23 cellular contexts compared by ENCODE assay signal in the genomic region with DNA sequence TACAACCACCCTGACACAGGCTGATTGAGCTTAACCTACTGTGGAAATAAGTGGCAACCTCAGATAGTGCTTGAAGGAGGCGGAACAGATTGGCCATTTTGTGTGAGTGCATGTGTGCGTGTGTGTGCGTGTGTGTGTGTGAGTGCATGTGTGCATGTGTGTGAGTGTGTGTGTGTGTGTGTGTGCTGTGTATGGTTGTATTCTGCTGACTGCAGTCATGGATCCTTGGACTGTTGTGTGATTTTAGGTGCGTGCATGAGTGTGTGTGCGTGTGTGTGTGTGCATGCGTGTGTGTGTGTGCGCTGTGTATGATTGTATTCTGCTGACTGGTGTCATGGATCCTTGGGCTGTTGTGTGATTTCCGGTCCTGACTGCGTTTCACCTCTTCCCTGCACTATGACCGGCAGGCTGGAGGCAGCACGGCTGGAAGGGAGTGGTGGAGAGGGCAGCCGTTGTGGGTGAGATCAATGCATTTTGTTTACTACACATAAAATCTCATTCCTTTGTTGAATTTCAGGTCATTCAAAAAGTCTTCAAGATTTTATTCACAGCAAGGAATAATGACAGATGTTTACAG. TPM values are rescaled to one million over a fixed set of nuclear protein-coding genes. Genes with fewer than 3 reads are reported as not detected.
DNase-seq lines count a peak whose midpoint lies in the region; ATAC-seq and TF ChIP-seq lines count a peak whose summit lies in the region.
"Had no signal": no experiment of that assay in that cellular context is flagged by ENCODE, and none has a peak within 500 bp of the region (broad histone marks: within the 10 kb centered on the region; RNA-seq: fewer than 3 reads in every experiment).

No MANE protein-coding gene starts in this region.

- H4K20me1 ChIP-seq in neural progenitor cell (ENCODE audit: low read depth) = peaks cover 4% of the 10 kb centered on the region

- TF ChIP-seq CTCF in HEK293 (tag by site-specific recombination; IDR thresholded peaks at IDR 0.05) (no peak), RWPE1 (conservative IDR thresholded peaks at IDR 0.05; ENCODE audit: low read depth) (no peak), neural progenitor cell (IDR thresholded peaks at IDR 0.05) (no peak)

- H3K4me3 Mint-ChIP-seq in neural progenitor cell = no peak overlapping the region
- H3K4me3 Mint-ChIP-seq: activated CD4-positive, alpha-beta T cell treated with anti-CD3 and anti-CD28 coated beads, Interleukin-2, amount 10 ng/mL, durations not matched to agents 7 days and 5 days; activated naive CD8-positive, alpha-beta T cell treated with anti-CD3 and anti-CD28 coated beads for 36 hours; memory B cell; naive thymus-derived CD4-positive, alpha-beta T cell; stimulated activated effector memory CD8-positive, alpha-beta T cell treated with anti-CD3 and anti-CD28 coated beads, Interleukin-12 subunit alpha, Interleukin-12 subunit beta, amount 100 ng/mL, for 72 hours had no signal

- H3K4me2 ChIP-seq in neural progenitor cell = no peak overlapping the region
- H3K4me2 ChIP-seq: PC-9 had no signal

- H3F3A ChIP-seq in neural progenitor cell (ENCODE audit: low read depth) = peaks cover 27% of the 10 kb centered on the region

- H3K4me1 Mint-ChIP-seq in neural progenitor cell = peaks cover 53% of the 10 kb centered on the region

- DNase-seq in RWPE1 (ENCODE audit: low spot score) (no peak), islet precursor cell (peak; percentile 25), neural progenitor cell (ENCODE audit: low spot score) (no peak), NCI-H1930 (lab: John Stamatoyannopoulos, UW) (no peak)
- no peak for DNase-seq in stimulated activated CD8-positive, alpha-beta memory T cell treated with anti-CD3 and anti-CD28 coated beads, Interleukin-4, amount 100 ng/mL, for 48 hours
- DNase-seq: activated CD4-positive, alpha-beta T cell treated with anti-CD3 and anti-CD28 coated beads, Interleukin-2, amount 10 ng/mL, durations not matched to agents 7 days and 5 days; activated naive CD8-positive, alpha-beta T cell treated with anti-CD3 and anti-CD28 coated beads for 36 hours; CD4-positive, CD25-positive, alpha-beta regulatory T cell; effector memory CD4-positive, alpha-beta T cell; Kasumi-1; naive thymus-derived CD4-positive, alpha-beta T cell; NCI-H2029; PC-9; stimulated activated CD4-positive, alpha-beta T cell treated with anti-CD3 and anti-CD28 coated beads, Interleukin-1b, Interleukin-23, amount 100 ng/mL, for 48 hours had no signal

- CTCF ChIA-PET in HEK293 (lab: Yijun Ruan, JAX) (no interaction called here), RWPE1 (lab: Yijun Ruan, JAX) (no interaction called here)

- H3K27ac Mint-ChIP-seq in neural progenitor cell = peak overlapping the region; percentile 7
- H3K27ac Mint-ChIP-seq: activated CD4-positive, alpha-beta T cell treated with anti-CD3 and anti-CD28 coated beads, Interleukin-2, amount 10 ng/mL, durations not matched to agents 7 days and 5 days; activated naive CD8-positive, alpha-beta T cell treated with anti-CD3 and anti-CD28 coated beads for 36 hours; memory B cell; stimulated activated effector memory CD8-positive, alpha-beta T cell treated with anti-CD3 and anti-CD28 coated beads, Interleukin-12 subunit alpha, Interleukin-12 subunit beta, amount 100 ng/mL, for 72 hours had no signal

- peaks cover 9% of the 10 kb centered on the region for H3K79me2 ChIP-seq in neural progenitor cell (ENCODE audit: low read depth)

- ATAC-seq in GM21723 (IDR thresholded peaks at IDR 0.05; ENCODE audit: unreplicated experiment) (no peak), HG03139 (IDR thresholded peaks at IDR 0.05; ENCODE audit: unreplicated experiment) (no peak)
- ATAC-seq: gastroesophageal sphincter; naive thymus-derived CD4-positive, alpha-beta T cell; stimulated activated effector memory CD8-positive, alpha-beta T cell treated with anti-CD3 and anti-CD28 coated beads, Interleukin-12 subunit alpha, Interleukin-12 subunit beta, amount 100 ng/mL, for 72 hours had no signal

- H3K9me3 ChIP-seq in HEK293 (ENCODE audit: control insufficient read depth, insufficient read depth, low read depth, low read length) = no peaks in the 10 kb centered on the region
- H3K9me3 ChIP-seq in neural progenitor cell (ENCODE audit: low read depth) = no peaks in the 10 kb centered on the region
- H3K9me3 ChIP-seq: gastroesophageal sphincter, prostate gland, SJSA1 had no signal

- H3K36me3 ChIP-seq in HEK293 (ENCODE audit: control insufficient read depth in 2 of 2, insufficient read depth in 1 of 2, low read length in 2 of 2) = peaks cover 6 to 8% of the 10 kb centered on the region in 2 experiments; a peak in 2 of 3 replicates
- no peaks in the 10 kb centered on the region for H3K36me3 ChIP-seq in neural progenitor cell
- H3K36me3 ChIP-seq: prostate gland, SJSA1 had no signal

- POLR2A ChIA-PET in HEK293 (lab: Yijun Ruan, JAX) (no interaction called here), RWPE1 (lab: Yijun Ruan, JAX; ENCODE audit: low non-redundant PET) (no interaction called here)

- peaks cover 9% of the 10 kb centered on the region for H3K36me3 Mint-ChIP-seq in neural progenitor cell
- H3K36me3 Mint-ChIP-seq: activated naive CD8-positive, alpha-beta T cell treated with anti-CD3 and anti-CD28 coated beads for 36 hours; memory B cell; stimulated activated effector memory CD8-positive, alpha-beta T cell treated with anti-CD3 and anti-CD28 coated beads, Interleukin-12 subunit alpha, Interleukin-12 subunit beta, amount 100 ng/mL, for 72 hours had no signal

- H3K27ac ChIP-seq in HEK293 (ENCODE audit: extremely low read depth, low read depth, low read length) (no peak overlapping the region), RWPE1 (peak overlapping the region; percentile 20), neural progenitor cell (no peak overlapping the region)
- H3K27ac ChIP-seq: gastroesophageal sphincter, PC-9, prostate gland, SJSA1, VCaP had no signal

- H3K27me3 Mint-ChIP-seq in neural progenitor cell (ENCODE audit: insufficient read depth, low read depth) = peaks cover under 1% of the 10 kb centered on the region
- H3K27me3 Mint-ChIP-seq: activated CD4-positive, alpha-beta T cell treated with anti-CD3 and anti-CD28 coated beads, Interleukin-2, amount 10 ng/mL, durations not matched to agents 7 days and 5 days; activated naive CD8-positive, alpha-beta T cell treated with anti-CD3 and anti-CD28 coated beads for 36 hours; CD4-positive, CD25-positive, alpha-beta regulatory T cell; memory B cell; naive thymus-derived CD4-positive, alpha-beta T cell had no signal

- H3K4me3 ChIP-seq in HEK293 (ENCODE audit: low read depth, low read length) = no peak overlapping the region
- H3K4me3 ChIP-seq in neural progenitor cell = no peak overlapping the region
- H3K4me3 ChIP-seq: gastroesophageal sphincter, PC-9, prostate gland, SJSA1 had no signal

- H3K9ac ChIP-seq in neural progenitor cell = no peak overlapping the region

- no peaks in the 10 kb centered on the region for H3K27me3 ChIP-seq in neural progenitor cell
- H3K27me3 ChIP-seq: gastroesophageal sphincter, SJSA1 had no signal

- H3K9me3 Mint-ChIP-seq in neural progenitor cell = no peaks in the 10 kb centered on the region
- H3K9me3 Mint-ChIP-seq: activated CD4-positive, alpha-beta T cell treated with anti-CD3 and anti-CD28 coated beads, Interleukin-2, amount 10 ng/mL, durations not matched to agents 7 days and 5 days; activated naive CD8-positive, alpha-beta T cell treated with anti-CD3 and anti-CD28 coated beads for 36 hours; CD4-positive, CD25-positive, alpha-beta regulatory T cell; memory B cell; naive thymus-derived CD4-positive, alpha-beta T cell; stimulated activated effector memory CD8-positive, alpha-beta T cell treated with anti-CD3 and anti-CD28 coated beads, Interleukin-12 subunit alpha, Interleukin-12 subunit beta, amount 100 ng/mL, for 72 hours had no signal

- H2AFZ ChIP-seq in neural progenitor cell (replicated peaks) = no peak overlapping the region
- H2AFZ ChIP-seq: PC-9 had no signal

- H3K4me1 ChIP-seq in HEK293 (ENCODE audit: control insufficient read depth, insufficient read depth, low read length) = no peaks in the 10 kb centered on the region
- peaks cover 29% of the 10 kb centered on the region for H3K4me1 ChIP-seq in neural progenitor cell
- H3K4me1 ChIP-seq: SJSA1 had no signal

TF ChIP-seq in HEK293, 187 proteins besides CTCF, POLR2A, EP300 and RAD21:
- TF ChIP-seq YY2 (tag by site-specific recombination; IDR thresholded peaks at IDR 0.05) (0 out of 2 replicates have a peak, but pooled peaks have one; percentile 65), ZNF510 (tag by site-specific recombination; IDR thresholded peaks at IDR 0.05; ENCODE audit: insufficient replicate concordance) (no peak), ZNF514 (tag by site-specific recombination; IDR thresholded peaks at IDR 0.05) (no peak), ZNF600 (tag by site-specific recombination; IDR thresholded peaks at IDR 0.05) (0 out of 2 replicates have a peak, but pooled peaks have one; percentile 43)
- TF ChIP-seq, protein P1, sequence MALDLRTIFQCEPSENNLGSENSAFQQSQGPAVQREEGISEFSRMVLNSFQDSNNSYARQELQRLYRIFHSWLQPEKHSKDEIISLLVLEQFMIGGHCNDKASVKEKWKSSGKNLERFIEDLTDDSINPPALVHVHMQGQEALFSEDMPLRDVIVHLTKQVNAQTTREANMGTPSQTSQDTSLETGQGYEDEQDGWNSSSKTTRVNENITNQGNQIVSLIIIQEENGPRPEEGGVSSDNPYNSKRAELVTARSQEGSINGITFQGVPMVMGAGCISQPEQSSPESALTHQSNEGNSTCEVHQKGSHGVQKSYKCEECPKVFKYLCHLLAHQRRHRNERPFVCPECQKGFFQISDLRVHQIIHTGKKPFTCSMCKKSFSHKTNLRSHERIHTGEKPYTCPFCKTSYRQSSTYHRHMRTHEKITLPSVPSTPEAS (tag by site-specific recombination; IDR thresholded peaks at IDR 0.05) = peak; percentile 98

RNA-seq across cellular contexts. Expression of gene IQCE, which starts 6.3 kb away (rescaled TPM):
- total RNA-seq in neural progenitor cell (ENCODE audit: low replicate concordance) = 4.6 and 10.1 TPM in 2 replicates

RNA-seq across cellular contexts. Expression of gene BRAT1, which starts 9.7 kb away (rescaled TPM):
- 9.3 and 52.2 TPM in 2 replicates for total RNA-seq in neural progenitor cell (ENCODE audit: low replicate concordance)

RNA-seq across cellular contexts. Expression of gene LFNG, which starts 45.5 kb away (rescaled TPM):
- total RNA-seq in neural progenitor cell (ENCODE audit: low replicate concordance) = 58.0 and 177 TPM in 2 replicates
